In the genomic region with DNA sequence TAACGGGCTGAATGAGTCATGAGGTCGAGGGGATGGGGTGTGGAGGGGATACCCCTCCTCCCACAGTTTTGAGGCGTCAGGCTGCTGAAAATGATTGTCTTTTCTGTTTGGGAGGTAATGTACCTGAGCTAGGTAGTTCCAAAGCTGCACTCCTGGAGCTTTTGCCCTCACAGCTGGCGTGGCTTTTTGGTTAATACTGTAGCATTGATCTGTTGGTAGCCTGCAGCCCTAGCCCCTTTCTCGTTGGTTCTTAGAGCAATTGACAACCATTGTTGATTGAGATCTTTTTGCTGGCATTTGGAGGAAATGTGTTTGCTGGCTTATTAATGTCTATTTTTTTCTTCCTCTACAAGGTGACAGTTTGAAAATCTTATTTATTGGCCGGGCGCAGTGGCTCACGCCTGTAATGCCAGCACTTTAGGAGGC, we compare ENCODE assay signal across 8 cellular contexts. TPM values are rescaled to one million over a fixed set of nuclear protein-coding genes. Genes with fewer than 3 reads are reported as not detected.
DNase-seq lines count a peak whose midpoint lies in the region; ATAC-seq and TF ChIP-seq lines count a peak whose summit lies in the region.

No MANE protein-coding gene starts in this region.

- H3K27ac ChIP-seq in VCaP: peak overlapping the region; percentile 97

- no peak for ATAC-seq in GM21786 (IDR thresholded peaks at IDR 0.05; ENCODE audit: unreplicated experiment)
- no peak for ATAC-seq in GM18505 (IDR thresholded peaks at IDR 0.05; ENCODE audit: unreplicated experiment)

- H3K4me3 ChIP-seq in GM12864 (ENCODE audit: low read depth, low read length) (peak overlapping the region; percentile 65), fibroblast of the aortic adventitia (ENCODE audit: low read depth, low read length) (peak overlapping the region; percentile 99), retinal pigment epithelial cell (ENCODE audit: low read length) (peak overlapping the region; percentile 93)

- TF ChIP-seq POLR2A in GM18505 (IDR thresholded peaks at IDR 0.05; ENCODE audit: borderline replicate concordance, extremely low read depth, insufficient read depth, insufficient read length): no peak

- TF ChIP-seq CTCF in GM12864 (IDR thresholded peaks at IDR 0.05; ENCODE audit: low read depth, low read length, missing control alignments): no peak
- TF ChIP-seq CTCF in VCaP (conservative IDR thresholded peaks at IDR 0.05): no peak
- TF ChIP-seq CTCF in fibroblast of the aortic adventitia (IDR thresholded peaks at IDR 0.05; ENCODE audit: insufficient read depth, low read length): no peak
- no peak for TF ChIP-seq CTCF in retinal pigment epithelial cell (conservative IDR thresholded peaks at IDR 0.05; ENCODE audit: low read depth, low read length)

- DNase-seq in GM12864 (ENCODE audit: low read depth): no peak
- no peak for DNase-seq in fibroblast of the aortic adventitia (ENCODE audit: low read depth)
- no peak for DNase-seq in retinal pigment epithelial cell (ENCODE audit: low read depth)
- no peak for DNase-seq in amniotic stem cell (lab: John Stamatoyannopoulos, UW)
- no peak for DNase-seq in NCI-H1694 (lab: John Stamatoyannopoulos, UW)

RNA-seq across cellular contexts. Expression of gene ATXN2L, which starts 1.8 kb away (rescaled TPM):
- total RNA-seq in fibroblast of the aortic adventitia (ENCODE audit: low replicate concordance): 45.5 and 69.8 TPM in 2 replicates

RNA-seq across cellular contexts. Expression of gene TUFM, which starts 21.6 kb away (rescaled TPM):
- 74.6 and 133 TPM in 2 replicates for total RNA-seq in fibroblast of the aortic adventitia (ENCODE audit: low replicate concordance)

RNA-seq across cellular contexts. Expression of gene SH2B1, which starts 39.1 kb away (rescaled TPM):
- total RNA-seq in fibroblast of the aortic adventitia (ENCODE audit: low replicate concordance): 9.0 and 13.1 TPM in 2 replicates

RNA-seq across cellular contexts. Expression of gene ATP2A1, which starts 53.7 kb away (rescaled TPM):
- total RNA-seq in fibroblast of the aortic adventitia (ENCODE audit: low replicate concordance): 0.18 TPM in 1 of 2 replicates, not detected in the other
